13 cellular contexts compared by ENCODE assay signal in the genomic region with DNA sequence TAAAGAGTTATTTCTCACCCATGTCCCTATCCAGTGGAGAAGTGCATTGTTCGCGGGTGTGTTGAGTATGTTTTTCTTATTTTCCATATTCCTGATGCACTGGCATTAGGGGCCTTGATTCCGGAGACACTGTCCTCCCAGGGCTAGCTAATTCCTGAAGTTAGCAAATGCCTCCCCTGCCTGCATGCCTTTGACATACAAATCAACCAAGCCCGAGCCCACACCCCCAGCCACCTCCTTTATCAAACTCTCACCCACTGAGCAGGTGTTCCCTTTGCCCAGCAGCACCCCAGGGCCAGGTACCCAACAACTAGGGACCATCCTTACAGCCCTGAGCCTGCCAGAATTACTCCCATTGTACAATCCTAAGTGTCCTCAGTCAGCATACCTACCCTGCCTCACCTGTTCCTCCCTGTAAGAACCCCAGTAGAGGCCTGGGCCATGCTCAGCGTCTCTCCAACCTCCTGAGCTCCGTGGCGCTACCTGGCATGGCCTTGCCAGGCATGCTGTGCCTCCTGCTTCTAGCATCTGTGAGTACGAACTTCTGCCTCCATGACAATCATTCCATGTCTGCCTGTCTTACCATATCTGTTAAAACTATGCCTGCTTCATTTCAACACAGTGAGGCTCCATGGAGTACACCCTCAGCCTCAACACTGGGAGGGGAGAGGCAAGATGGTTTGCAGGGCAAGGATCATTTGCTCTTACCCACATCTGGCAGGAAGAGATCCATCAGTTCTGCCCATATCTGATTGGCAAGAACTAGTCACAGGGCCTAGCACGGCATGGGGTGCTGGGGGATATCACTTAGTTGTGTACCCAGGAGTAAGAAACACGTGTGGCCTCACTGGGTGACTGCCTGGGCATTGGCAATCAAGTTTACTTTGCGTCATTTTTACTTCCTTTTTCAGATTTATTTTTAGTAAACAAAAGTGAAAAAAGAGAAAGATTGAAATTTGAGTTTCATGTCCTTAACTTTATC.
DNase-seq lines count a peak whose midpoint lies in the region; ATAC-seq and TF ChIP-seq lines count a peak whose summit lies in the region.
"Had no signal": no experiment of that assay in that cellular context is flagged by ENCODE, and none has a peak within 500 bp of the region (broad histone marks: within the 10 kb centered on the region; RNA-seq: fewer than 3 reads in every experiment).

No MANE protein-coding gene starts in this region.

- ATAC-seq in GM23338 (peak; percentile 83), SK-N-SH treated with all-trans-retinoic acid at 6 μM for 48 hours (no peak), natural killer cell (peak in 1 of 3 donors; percentile 53), HG02852 (IDR thresholded peaks at IDR 0.05; ENCODE audit: unreplicated experiment) (no peak)

- H3K4me1 ChIP-seq in GM23338 (ENCODE audit: insufficient read depth), result peaks cover 18% of the 10 kb centered on the region

- no peaks in the 10 kb centered on the region for H3K79me2 ChIP-seq in GM23338 (replicated peaks; ENCODE audit: insufficient read depth)

- H3K4me3 Mint-ChIP-seq in GM23338 (no peak overlapping the region), natural killer cell (peak overlapping the region; percentile 59)

- no peak overlapping the region; the same call in 1 of the 2 replicates for H3K4me2 ChIP-seq in GM23338

- H3K9me3 Mint-ChIP-seq in GM23338 (no peaks in the 10 kb centered on the region), natural killer cell (no peaks in the 10 kb centered on the region)
- H3K9me3 Mint-ChIP-seq: activated naive CD4-positive, alpha-beta T cell treated with anti-CD3 and anti-CD28 coated beads, Interleukin-2, amount 50 U/mL, for 24 hours had no signal

- H3K27me3 Mint-ChIP-seq in GM23338 (ENCODE audit: insufficient read depth, low read depth, poor library complexity) (peaks cover 2% of the 10 kb centered on the region), natural killer cell (ENCODE audit: low read depth in 2 of 2) (no peaks in the 10 kb centered on the region)
- H3K27me3 Mint-ChIP-seq: activated naive CD4-positive, alpha-beta T cell treated with anti-CD3 and anti-CD28 coated beads, Interleukin-2, amount 50 U/mL, for 24 hours had no signal

- H3F3A ChIP-seq in GM23338 (replicated peaks; ENCODE audit: low read depth), result no peaks in the 10 kb centered on the region

- H3K36me3 Mint-ChIP-seq in GM23338 (ENCODE audit: low read depth), result no peaks in the 10 kb centered on the region
- no peaks in the 10 kb centered on the region for H3K36me3 Mint-ChIP-seq in natural killer cell
- H3K36me3 Mint-ChIP-seq: activated naive CD4-positive, alpha-beta T cell treated with anti-CD3 and anti-CD28 coated beads, Interleukin-2, amount 50 U/mL, for 24 hours had no signal

- DNase-seq in CD1c-positive myeloid dendritic cell (ENCODE audit: extremely low spot score) (peak; percentile 56), GM23338 (ENCODE audit: low spot score) (peak; percentile 26), natural killer cell (no peak), islet precursor cell (no peak), OCI-M1 (lab: John Stamatoyannopoulos, UW) (no peak)
- no peak for DNase-seq in stimulated activated CD4-positive, alpha-beta T cell treated with anti-CD3 and anti-CD28 coated beads, Interleukin-2, amount 100 ng/mL, for 24 hours
- DNase-seq: mesenchymal stem cell, NCI-H1105 treated with DMSO at 0.1 percent for 48 hours, NCI-H526 treated with DMSO at 0.1 percent for 48 hours, SJCRH30 had no signal

- H3K27ac Mint-ChIP-seq in GM23338 (no peak overlapping the region), natural killer cell (peak overlapping the region; percentile 81 to 89)
- H3K27ac Mint-ChIP-seq: activated naive CD4-positive, alpha-beta T cell treated with anti-CD3 and anti-CD28 coated beads, Interleukin-2, amount 50 U/mL, for 24 hours had no signal

- intact Hi-C loops in natural killer cell (cut with micrococcal nuclease), result no loop called here

- H2AFZ ChIP-seq in GM23338, result peak overlapping the region; percentile 20; the same call in 1 of the 2 replicates

- H3K4me3 ChIP-seq in GM23338, result no peak overlapping the region
- H3K4me3 ChIP-seq: SJCRH30 had no signal

- TF ChIP-seq CTCF in GM23338 (conservative IDR thresholded peaks at IDR 0.05; ENCODE audit: low read depth in 2 of 2) (no peak), natural killer cell (IDR thresholded peaks at IDR 0.05) (no peak)

- H3K27me3 ChIP-seq in GM23338 (ENCODE audit: insufficient read depth), result no peaks in the 10 kb centered on the region
- H3K27me3 ChIP-seq: SJCRH30 had no signal

- H3K9me2 ChIP-seq in GM23338 (ENCODE audit: insufficient read depth), result no peaks in the 10 kb centered on the region

- H3K4me1 Mint-ChIP-seq in GM23338 (peaks cover 40% of the 10 kb centered on the region), natural killer cell (peaks cover 25 to 32% of the 10 kb centered on the region in 2 donors)

- H3K36me3 ChIP-seq in GM23338 (ENCODE audit: insufficient read depth), result no peaks in the 10 kb centered on the region
- H3K36me3 ChIP-seq: SJCRH30 had no signal

- H4K20me1 ChIP-seq in GM23338 (replicated peaks; ENCODE audit: insufficient read depth), result no peaks in the 10 kb centered on the region

- no peak overlapping the region for H3K27ac ChIP-seq in GM23338 (ENCODE audit: low read depth)
- H3K27ac ChIP-seq: SJCRH30 had no signal

TF ChIP-seq in GM23338, 12 proteins besides CTCF, POLR2A, EP300 and RAD21:
- TF ChIP-seq ZNF331 (CRISPR knock-in tag; IDR thresholded peaks at IDR 0.05; ENCODE audit: low read depth) (no peak), REST (IDR thresholded peaks at IDR 0.05; ENCODE audit: unreplicated experiment) (no peak)

TF ChIP-seq in SK-N-SH treated with all-trans-retinoic acid at 6 μM for 48 hours, 23 proteins besides CTCF, POLR2A, EP300 and RAD21:
- TF ChIP-seq TCF4 (CRISPR knock-in tag; IDR thresholded peaks at IDR 0.05; ENCODE audit: borderline replicate concordance) (peak; percentile 58; the same call in 1 of the 2 replicates), ZNF70 (CRISPR knock-in tag; IDR thresholded peaks at IDR 0.05) (no peak)

Comparison
In these comparisons a context has a peak if more than half of its experiments do, and no peak if none do; other contexts are left out.
1. DNase-seq: peak in CD1c-positive myeloid dendritic cell (single experiment) and GM23338 (single experiment); none in natural killer cell (single experiment), islet precursor cell (single experiment), stimulated activated CD4-positive, alpha-beta T cell treated with anti-CD3 and anti-CD28 coated beads, Interleukin-2, amount 100 ng/mL, for 24 hours (0 of 2) and OCI-M1 (single experiment).